ENCODE assay signal across 19 cellular contexts in the genomic region with DNA sequence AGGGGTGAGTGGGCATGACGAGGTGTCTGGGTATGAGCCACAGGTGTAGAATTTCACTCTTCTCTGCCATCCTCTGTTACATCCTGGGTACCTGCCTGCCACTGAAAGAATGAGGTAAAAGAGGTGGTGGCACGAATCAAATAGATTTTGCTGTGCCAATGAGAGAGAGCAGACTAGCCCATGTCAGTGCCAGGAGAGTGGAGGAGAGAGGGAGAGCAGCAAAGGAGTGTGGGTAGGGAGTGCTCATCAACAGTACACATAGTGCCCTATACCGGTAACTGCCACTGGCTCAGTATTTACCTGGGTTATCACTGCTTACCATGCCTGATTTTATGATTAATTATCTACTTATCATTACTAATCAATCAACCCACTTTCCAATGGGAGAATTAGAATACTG. TPM values are rescaled to one million over a fixed set of nuclear protein-coding genes. Genes with fewer than 3 reads are reported as not detected.
"Had no signal": no experiment of that assay in that cellular context is flagged by ENCODE, and none has a peak within 500 bp of the region (broad histone marks: within the 10 kb centered on the region; RNA-seq: fewer than 3 reads in every experiment).

No MANE protein-coding gene starts in this region.

RNA-seq across cellular contexts. Expression of a gene that starts 47.9 kb away (rescaled TPM):
- total RNA-seq: activated B cell treated with CpG ODN at 0.5 μM for 24 hours; activated CD4-positive, alpha-beta memory T cell treated with anti-CD3 and anti-CD28 coated beads for 36 hours; activated CD4-positive, alpha-beta T cell treated with anti-CD3 and anti-CD28 coated beads, Interleukin-2, amount 10 ng/mL, durations not matched to agents 24 days and 14 days; activated CD8-positive, alpha-beta memory T cell treated with anti-CD3 and anti-CD28 coated beads for 36 hours; activated CD8-positive, alpha-beta T cell treated with anti-CD3 and anti-CD28 coated beads for 36 hours; activated naive CD4-positive, alpha-beta T cell treated with anti-CD3 and anti-CD28 coated beads for 36 hours; activated naive CD4-positive, alpha-beta T cell treated with anti-CD3 and anti-CD28 coated beads, Interleukin-2, amount 50 U/mL, for 72 hours; activated naive CD8-positive, alpha-beta T cell treated with anti-CD3 and anti-CD28 coated beads for 36 hours; activated T-cell treated with anti-CD3 and anti-CD28 coated beads, Interleukin-2, amount 50 U/mL, for 4 hours; activated T-cell treated with anti-CD3 and anti-CD28 coated beads, Interleukin-2, amount 50 U/mL, for 72 hours; activated T-helper 1 cell treated with anti-CD3 and anti-CD28 coated beads, Interleukin-12 subunit alpha, Interleukin-12 subunit beta, Interleukin-2, Interleukin-4 antibody, amounts not matched to agents 30 ng/mL and 10 ng/mL and 1 ng/mL, durations not matched to agents 14 hours and 24 hours and 36 hours; activated T-helper 17 cell treated with anti-CD3 and anti-CD28 coated beads, Interleukin-2, amount 50 U/mL, for 72 hours; adrenal gland; aorta; astrocyte; body of pancreas; breast epithelium; cardiac septum; cerebellum had no signal
- polyA plus RNA-seq: adrenal gland, aorta had no signal
